In the genomic region with DNA sequence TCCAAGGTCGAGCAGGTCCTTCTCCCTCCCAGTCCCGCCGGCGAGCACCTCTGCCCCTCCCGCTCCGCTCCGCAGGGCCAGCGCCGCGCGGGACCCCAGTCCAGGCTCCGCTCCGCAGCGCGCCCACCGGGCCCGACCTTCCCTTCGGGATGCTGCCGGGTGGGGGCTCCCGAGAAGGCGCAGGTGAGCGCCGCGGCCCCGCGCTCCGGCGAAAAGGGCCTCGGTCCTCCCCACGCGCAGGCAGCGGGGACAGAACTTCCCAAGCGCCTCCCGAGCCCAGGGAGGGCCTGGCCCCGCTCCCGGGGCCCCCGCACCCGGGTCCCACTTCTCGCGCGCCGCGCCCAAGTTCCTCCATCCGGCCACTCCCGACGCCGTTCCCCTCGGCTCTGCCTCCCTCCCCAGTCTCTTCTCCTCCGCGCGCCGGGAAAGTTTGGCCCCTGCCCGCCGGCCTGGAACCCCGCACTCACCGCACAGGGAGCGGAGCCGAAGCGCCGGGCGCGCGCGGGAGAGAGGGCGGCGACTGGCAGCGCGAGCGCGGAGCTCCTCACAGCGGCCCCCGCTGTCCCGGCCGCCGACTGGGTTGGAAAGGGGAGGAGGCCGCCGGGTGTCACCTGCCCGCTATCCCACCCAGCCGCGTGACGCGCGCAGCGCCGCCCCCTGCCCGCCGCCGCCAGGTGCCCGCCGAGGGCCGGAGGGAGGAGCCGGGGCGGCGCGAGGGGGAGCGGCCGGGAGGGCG, we compare ENCODE assay signal across 1 cellular context.
TF ChIP-seq lines count a peak whose summit lies in the region.

TSS of gene ELOVL7 (minus strand) at position 577 of the 736 bp plus-strand sequence. CDS start 56,872 bp downstream, outside the sequence.

TF ChIP-seq in HEK293, 187 proteins besides CTCF, POLR2A, EP300 and RAD21 (continued from another document and continues in another):
- TF ChIP-seq ZNF585B (tag by site-specific recombination; IDR thresholded peaks at IDR 0.05) (no peak), PRDM4 (tag by site-specific recombination; IDR thresholded peaks at IDR 0.05) (no peak), ZBTB1 (tag by site-specific recombination; IDR thresholded peaks at IDR 0.05) (peak; percentile 78; the same call in 1 of the 2 replicates), ZNF529 (tag by site-specific recombination; IDR thresholded peaks at IDR 0.05; ENCODE audit: insufficient replicate concordance) (no peak), ZNF214 (tag by site-specific recombination; IDR thresholded peaks at IDR 0.05; ENCODE audit: borderline replicate concordance) (no peak), ZFP3 (tag by site-specific recombination; IDR thresholded peaks at IDR 0.05; ENCODE audit: low read depth) (no peak), ZNF658 (tag by site-specific recombination; IDR thresholded peaks at IDR 0.05) (no peak), ZNF350 (tag by site-specific recombination; IDR thresholded peaks at IDR 0.05) (no peak), GFI1B (tag by site-specific recombination; IDR thresholded peaks at IDR 0.05) (no peak), ZNF274 (IDR thresholded peaks at IDR 0.05; ENCODE audit: low read length) (no peak), ZNF274 (tag by site-specific recombination; IDR thresholded peaks at IDR 0.05; ENCODE audit: borderline replicate concordance) (no peak), BCL6B (tag by site-specific recombination; IDR thresholded peaks at IDR 0.05) (no peak), TSHZ1 (tag by site-specific recombination; IDR thresholded peaks at IDR 0.05; ENCODE audit: borderline replicate concordance) (no peak), ZNF544 (tag by site-specific recombination; IDR thresholded peaks at IDR 0.05) (no peak), ZSCAN5A (tag by site-specific recombination; IDR thresholded peaks at IDR 0.05) (0 out of 2 replicates have a peak, but pooled peaks have one; percentile 17), SCRT2 (tag by site-specific recombination; IDR thresholded peaks at IDR 0.05) (no peak; the same call in 1 of the 2 replicates), ZNF707 (tag by site-specific recombination; IDR thresholded peaks at IDR 0.05) (no peak), ZNF426 (tag by site-specific recombination; IDR thresholded peaks at IDR 0.05) (no peak), SP7 (tag by site-specific recombination; IDR thresholded peaks at IDR 0.05) (no peak), SETDB1 (IDR thresholded peaks at IDR 0.05; ENCODE audit: insufficient read length, low read length) (no peak), ZNF175 (tag by site-specific recombination; IDR thresholded peaks at IDR 0.05) (no peak), ZNF600 (tag by site-specific recombination; IDR thresholded peaks at IDR 0.05) (peak; percentile 11; the same call in 1 of the 2 replicates), YY1 (tag by site-specific recombination; IDR thresholded peaks at IDR 0.05) (no peak), ZNF623 (tag by site-specific recombination; IDR thresholded peaks at IDR 0.05) (no peak), SP3 (tag by site-specific recombination; IDR thresholded peaks at IDR 0.05) (peak; percentile 29; the same call in 1 of the 2 replicates), ZBTB7A (tag by site-specific recombination; IDR thresholded peaks at IDR 0.05; ENCODE audit: low read depth) (no peak; the same call in 1 of the 2 replicates), ZNF626 (tag by site-specific recombination; IDR thresholded peaks at IDR 0.05) (no peak), ZBTB10 (tag by site-specific recombination; IDR thresholded peaks at IDR 0.05) (no peak), ZBTB44 (tag by site-specific recombination; IDR thresholded peaks at IDR 0.05) (no peak), ZNF558 (tag by site-specific recombination; IDR thresholded peaks at IDR 0.05) (no peak), ZNF488 (tag by site-specific recombination; IDR thresholded peaks at IDR 0.05) (no peak), ZNF76 (tag by site-specific recombination; IDR thresholded peaks at IDR 0.05; ENCODE audit: borderline replicate concordance, low read depth) (no peak), ZNF146 (tag by site-specific recombination; IDR thresholded peaks at IDR 0.05) (no peak), ZNF311 (tag by site-specific recombination; IDR thresholded peaks at IDR 0.05; ENCODE audit: borderline replicate concordance) (no peak), SCRT1 (tag by site-specific recombination; IDR thresholded peaks at IDR 0.05; ENCODE audit: borderline replicate concordance) (no peak), ZNF211 (tag by site-specific recombination; IDR thresholded peaks at IDR 0.05; ENCODE audit: low read depth) (no peak)
- TF ChIP-seq, protein P1, sequence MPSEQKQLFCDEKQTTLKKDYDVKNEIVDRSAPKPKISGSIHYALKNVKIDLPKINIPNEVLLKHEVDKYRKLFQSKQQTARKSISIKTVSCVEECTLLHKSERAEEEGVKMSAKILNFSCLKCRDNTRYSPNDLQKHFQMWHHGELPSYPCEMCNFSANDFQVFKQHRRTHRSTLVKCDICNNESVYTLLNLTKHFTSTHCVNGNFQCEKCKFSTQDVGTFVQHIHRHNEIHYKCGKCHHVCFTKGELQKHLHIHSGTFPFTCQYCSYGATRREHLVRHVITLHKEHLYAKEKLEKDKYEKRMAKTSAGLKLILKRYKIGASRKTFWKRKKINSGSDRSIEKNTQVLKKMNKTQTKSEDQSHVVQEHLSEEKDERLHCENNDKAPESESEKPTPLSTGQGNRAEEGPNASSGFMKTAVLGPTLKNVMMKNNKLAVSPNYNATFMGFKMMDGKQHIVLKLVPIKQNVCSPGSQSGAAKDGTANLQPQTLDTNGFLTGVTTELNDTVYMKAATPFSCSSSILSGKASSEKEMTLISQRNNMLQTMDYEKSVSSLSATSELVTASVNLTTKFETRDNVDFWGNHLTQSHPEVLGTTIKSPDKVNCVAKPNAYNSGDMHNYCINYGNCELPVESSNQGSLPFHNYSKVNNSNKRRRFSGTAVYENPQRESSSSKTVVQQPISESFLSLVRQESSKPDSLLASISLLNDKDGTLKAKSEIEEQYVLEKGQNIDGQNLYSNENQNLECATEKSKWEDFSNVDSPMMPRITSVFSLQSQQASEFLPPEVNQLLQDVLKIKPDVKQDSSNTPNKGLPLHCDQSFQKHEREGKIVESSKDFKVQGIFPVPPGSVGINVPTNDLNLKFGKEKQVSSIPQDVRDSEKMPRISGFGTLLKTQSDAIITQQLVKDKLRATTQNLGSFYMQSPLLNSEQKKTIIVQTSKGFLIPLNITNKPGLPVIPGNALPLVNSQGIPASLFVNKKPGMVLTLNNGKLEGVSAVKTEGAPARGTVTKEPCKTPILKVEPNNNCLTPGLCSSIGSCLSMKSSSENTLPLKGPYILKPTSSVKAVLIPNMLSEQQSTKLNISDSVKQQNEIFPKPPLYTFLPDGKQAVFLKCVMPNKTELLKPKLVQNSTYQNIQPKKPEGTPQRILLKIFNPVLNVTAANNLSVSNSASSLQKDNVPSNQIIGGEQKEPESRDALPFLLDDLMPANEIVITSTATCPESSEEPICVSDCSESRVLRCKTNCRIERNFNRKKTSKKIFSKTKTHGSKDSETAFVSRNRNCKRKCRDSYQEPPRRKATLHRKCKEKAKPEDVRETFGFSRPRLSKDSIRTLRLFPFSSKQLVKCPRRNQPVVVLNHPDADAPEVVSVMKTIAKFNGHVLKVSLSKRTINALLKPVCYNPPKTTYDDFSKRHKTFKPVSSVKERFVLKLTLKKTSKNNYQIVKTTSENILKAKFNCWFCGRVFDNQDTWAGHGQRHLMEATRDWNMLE (tag by site-specific recombination; conservative IDR thresholded peaks at IDR 0.05; ENCODE audit: low read depth) = no peak
